Comparison of ENCODE assay signal across 1 cellular context in the genomic region with DNA sequence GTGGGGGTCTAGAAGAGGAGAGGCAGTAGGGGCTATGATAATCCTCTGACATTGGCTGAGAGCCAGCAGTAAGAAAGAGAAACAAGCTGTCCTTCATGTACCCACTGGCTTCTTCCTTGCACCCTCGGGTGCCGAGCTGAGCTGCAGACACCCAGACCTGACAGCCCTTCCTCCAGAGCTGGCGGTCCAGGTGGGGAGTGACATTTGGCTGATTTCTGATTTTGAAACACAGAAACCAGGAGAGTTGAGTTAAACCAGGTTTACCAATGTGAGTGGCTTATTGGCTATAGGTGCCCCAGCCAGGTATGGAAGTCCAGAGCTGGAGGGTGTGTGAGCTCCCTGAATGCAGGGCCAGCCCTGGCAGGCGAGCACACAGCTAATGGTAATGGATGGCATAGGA.
TF ChIP-seq lines count a peak whose summit lies in the region.

No MANE protein-coding gene starts in this region.

TF ChIP-seq in HepG2, 621 proteins besides CTCF, POLR2A, EP300 and RAD21:
- TF ChIP-seq, protein P1, sequence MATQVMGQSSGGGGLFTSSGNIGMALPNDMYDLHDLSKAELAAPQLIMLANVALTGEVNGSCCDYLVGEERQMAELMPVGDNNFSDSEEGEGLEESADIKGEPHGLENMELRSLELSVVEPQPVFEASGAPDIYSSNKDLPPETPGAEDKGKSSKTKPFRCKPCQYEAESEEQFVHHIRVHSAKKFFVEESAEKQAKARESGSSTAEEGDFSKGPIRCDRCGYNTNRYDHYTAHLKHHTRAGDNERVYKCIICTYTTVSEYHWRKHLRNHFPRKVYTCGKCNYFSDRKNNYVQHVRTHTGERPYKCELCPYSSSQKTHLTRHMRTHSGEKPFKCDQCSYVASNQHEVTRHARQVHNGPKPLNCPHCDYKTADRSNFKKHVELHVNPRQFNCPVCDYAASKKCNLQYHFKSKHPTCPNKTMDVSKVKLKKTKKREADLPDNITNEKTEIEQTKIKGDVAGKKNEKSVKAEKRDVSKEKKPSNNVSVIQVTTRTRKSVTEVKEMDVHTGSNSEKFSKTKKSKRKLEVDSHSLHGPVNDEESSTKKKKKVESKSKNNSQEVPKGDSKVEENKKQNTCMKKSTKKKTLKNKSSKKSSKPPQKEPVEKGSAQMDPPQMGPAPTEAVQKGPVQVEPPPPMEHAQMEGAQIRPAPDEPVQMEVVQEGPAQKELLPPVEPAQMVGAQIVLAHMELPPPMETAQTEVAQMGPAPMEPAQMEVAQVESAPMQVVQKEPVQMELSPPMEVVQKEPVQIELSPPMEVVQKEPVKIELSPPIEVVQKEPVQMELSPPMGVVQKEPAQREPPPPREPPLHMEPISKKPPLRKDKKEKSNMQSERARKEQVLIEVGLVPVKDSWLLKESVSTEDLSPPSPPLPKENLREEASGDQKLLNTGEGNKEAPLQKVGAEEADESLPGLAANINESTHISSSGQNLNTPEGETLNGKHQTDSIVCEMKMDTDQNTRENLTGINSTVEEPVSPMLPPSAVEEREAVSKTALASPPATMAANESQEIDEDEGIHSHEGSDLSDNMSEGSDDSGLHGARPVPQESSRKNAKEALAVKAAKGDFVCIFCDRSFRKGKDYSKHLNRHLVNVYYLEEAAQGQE (IDR thresholded peaks at IDR 0.05; ENCODE audit: borderline replicate concordance in 1 of 2, low read depth in 1 of 2, low read length in 2 of 2), result no peak
- TF ChIP-seq ZFP62 (CRISPR knock-in tag; IDR thresholded peaks at IDR 0.05), result no peak
- TF ChIP-seq CCDC6 (CRISPR knock-in tag; IDR thresholded peaks at IDR 0.05), result no peak
- no peak for TF ChIP-seq ZNF713 (CRISPR knock-in tag; IDR thresholded peaks at IDR 0.05)
- no peak for TF ChIP-seq GFI1 (CRISPR knock-in tag; IDR thresholded peaks at IDR 0.05; ENCODE audit: borderline replicate concordance)
- TF ChIP-seq, protein P2, sequence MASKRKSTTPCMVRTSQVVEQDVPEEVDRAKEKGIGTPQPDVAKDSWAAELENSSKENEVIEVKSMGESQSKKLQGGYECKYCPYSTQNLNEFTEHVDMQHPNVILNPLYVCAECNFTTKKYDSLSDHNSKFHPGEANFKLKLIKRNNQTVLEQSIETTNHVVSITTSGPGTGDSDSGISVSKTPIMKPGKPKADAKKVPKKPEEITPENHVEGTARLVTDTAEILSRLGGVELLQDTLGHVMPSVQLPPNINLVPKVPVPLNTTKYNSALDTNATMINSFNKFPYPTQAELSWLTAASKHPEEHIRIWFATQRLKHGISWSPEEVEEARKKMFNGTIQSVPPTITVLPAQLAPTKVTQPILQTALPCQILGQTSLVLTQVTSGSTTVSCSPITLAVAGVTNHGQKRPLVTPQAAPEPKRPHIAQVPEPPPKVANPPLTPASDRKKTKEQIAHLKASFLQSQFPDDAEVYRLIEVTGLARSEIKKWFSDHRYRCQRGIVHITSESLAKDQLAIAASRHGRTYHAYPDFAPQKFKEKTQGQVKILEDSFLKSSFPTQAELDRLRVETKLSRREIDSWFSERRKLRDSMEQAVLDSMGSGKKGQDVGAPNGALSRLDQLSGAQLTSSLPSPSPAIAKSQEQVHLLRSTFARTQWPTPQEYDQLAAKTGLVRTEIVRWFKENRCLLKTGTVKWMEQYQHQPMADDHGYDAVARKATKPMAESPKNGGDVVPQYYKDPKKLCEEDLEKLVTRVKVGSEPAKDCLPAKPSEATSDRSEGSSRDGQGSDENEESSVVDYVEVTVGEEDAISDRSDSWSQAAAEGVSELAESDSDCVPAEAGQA (IDR thresholded peaks at IDR 0.05; ENCODE audit: low read depth), result no peak
- TF ChIP-seq, protein P2 (CRISPR knock-in tag; IDR thresholded peaks at IDR 0.05; ENCODE audit: borderline replicate concordance), result no peak
- TF ChIP-seq TBL1XR1 (IDR thresholded peaks at IDR 0.05; ENCODE audit: borderline replicate concordance, low read length, partially characterized antibody), result no peak
- TF ChIP-seq SIX1 (CRISPR knock-in tag; IDR thresholded peaks at IDR 0.05; ENCODE audit: borderline replicate concordance), result no peak
- TF ChIP-seq, protein P3, sequence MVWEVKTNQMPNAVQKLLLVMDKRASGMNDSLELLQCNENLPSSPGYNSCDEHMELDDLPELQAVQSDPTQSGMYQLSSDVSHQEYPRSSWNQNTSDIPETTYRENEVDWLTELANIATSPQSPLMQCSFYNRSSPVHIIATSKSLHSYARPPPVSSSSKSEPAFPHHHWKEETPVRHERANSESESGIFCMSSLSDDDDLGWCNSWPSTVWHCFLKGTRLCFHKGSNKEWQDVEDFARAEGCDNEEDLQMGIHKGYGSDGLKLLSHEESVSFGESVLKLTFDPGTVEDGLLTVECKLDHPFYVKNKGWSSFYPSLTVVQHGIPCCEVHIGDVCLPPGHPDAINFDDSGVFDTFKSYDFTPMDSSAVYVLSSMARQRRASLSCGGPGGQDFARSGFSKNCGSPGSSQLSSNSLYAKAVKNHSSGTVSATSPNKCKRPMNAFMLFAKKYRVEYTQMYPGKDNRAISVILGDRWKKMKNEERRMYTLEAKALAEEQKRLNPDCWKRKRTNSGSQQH (CRISPR knock-in tag; IDR thresholded peaks at IDR 0.05; ENCODE audit: low read depth), result no peak
- TF ChIP-seq ZBTB21 (CRISPR knock-in tag; IDR thresholded peaks at IDR 0.05), result no peak
- TF ChIP-seq ZNF530 (CRISPR knock-in tag; IDR thresholded peaks at IDR 0.05; ENCODE audit: low read depth), result no peak
- no peak for TF ChIP-seq ZNF30 (CRISPR knock-in tag; IDR thresholded peaks at IDR 0.05)
- TF ChIP-seq, protein P4, sequence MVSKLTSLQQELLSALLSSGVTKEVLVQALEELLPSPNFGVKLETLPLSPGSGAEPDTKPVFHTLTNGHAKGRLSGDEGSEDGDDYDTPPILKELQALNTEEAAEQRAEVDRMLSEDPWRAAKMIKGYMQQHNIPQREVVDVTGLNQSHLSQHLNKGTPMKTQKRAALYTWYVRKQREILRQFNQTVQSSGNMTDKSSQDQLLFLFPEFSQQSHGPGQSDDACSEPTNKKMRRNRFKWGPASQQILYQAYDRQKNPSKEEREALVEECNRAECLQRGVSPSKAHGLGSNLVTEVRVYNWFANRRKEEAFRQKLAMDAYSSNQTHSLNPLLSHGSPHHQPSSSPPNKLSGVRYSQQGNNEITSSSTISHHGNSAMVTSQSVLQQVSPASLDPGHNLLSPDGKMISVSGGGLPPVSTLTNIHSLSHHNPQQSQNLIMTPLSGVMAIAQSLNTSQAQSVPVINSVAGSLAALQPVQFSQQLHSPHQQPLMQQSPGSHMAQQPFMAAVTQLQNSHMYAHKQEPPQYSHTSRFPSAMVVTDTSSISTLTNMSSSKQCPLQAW (CRISPR knock-in tag; IDR thresholded peaks at IDR 0.05), result no peak
- no peak for TF ChIP-seq ZNF337 (CRISPR knock-in tag; IDR thresholded peaks at IDR 0.05; ENCODE audit: borderline replicate concordance, low read depth)
- no peak for TF ChIP-seq ZNF720 (CRISPR knock-in tag; IDR thresholded peaks at IDR 0.05)
TF ChIP-seq in HepG2: peak in this region for 0.
